11 cellular contexts compared by ENCODE assay signal in the genomic region with DNA sequence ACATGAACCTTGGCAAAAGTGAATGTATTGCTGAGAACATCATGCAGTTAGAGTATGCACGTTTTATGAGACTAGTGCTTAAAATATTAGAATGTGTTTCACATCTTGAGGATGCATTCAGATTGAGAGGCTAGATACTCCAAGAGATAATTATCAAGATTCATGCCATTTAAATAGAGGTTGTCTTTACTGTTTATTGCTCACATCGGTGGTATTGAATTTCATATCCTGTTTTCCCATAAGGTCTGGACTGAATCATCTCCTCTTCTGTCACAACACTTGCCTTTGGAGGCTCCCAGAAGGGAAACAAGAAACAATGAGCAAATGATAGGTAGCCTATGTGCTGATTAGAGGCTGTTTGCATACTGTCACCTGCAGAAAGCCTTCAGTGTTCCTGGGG.
DNase-seq lines count a peak whose midpoint lies in the region; ATAC-seq, FAIRE-seq and TF ChIP-seq lines count a peak whose summit lies in the region.
"Had no signal": no experiment of that assay in that cellular context is flagged by ENCODE, and none has a peak within 500 bp of the region (broad histone marks: within the 10 kb centered on the region; RNA-seq: fewer than 3 reads in every experiment).

No MANE protein-coding gene starts in this region.

- peaks cover 10% of the 10 kb centered on the region for H3K4me1 ChIP-seq in foreskin keratinocyte

- peak; percentile 16 for FAIRE-seq in HTR-8/SVneo (lab: Jason Lieb, UNC)

- TF ChIP-seq CTCF in RWPE1 (conservative IDR thresholded peaks at IDR 0.05; ENCODE audit: low read depth) = no peak
- no peak for TF ChIP-seq CTCF in foreskin keratinocyte (conservative IDR thresholded peaks at IDR 0.05)
- no peak for TF ChIP-seq CTCF in GM10248 (IDR thresholded peaks at IDR 0.05; ENCODE audit: control extremely low read depth, extremely low read depth, low read depth, missing control alignments)

- H3K27ac ChIP-seq in RWPE1 (no peak overlapping the region), foreskin keratinocyte (no peak overlapping the region)
- H3K27ac ChIP-seq: tibial artery had no signal

- ATAC-seq in foreskin keratinocyte = peak; percentile 78

- intact Hi-C loops in head of caudate nucleus (cut with DNase I) = no loop called here

- H3K27me3 ChIP-seq in foreskin keratinocyte = no peaks in the 10 kb centered on the region
- H3K27me3 ChIP-seq: tibial artery had no signal

- CTCF ChIA-PET in RWPE1 (lab: Yijun Ruan, JAX) (no interaction called here), GM10248 (lab: Yijun Ruan, JAX) (interaction anchor here (0.9 to 6.2 kb wide), 3 partner anchors 10 to 29 kb away, joined by 3 to 56 read pairs (median 3); no protein-coding TSS in a partner anchor)

- POLR2A ChIA-PET in RWPE1 (lab: Yijun Ruan, JAX; ENCODE audit: low non-redundant PET) (no interaction called here), GM10248 (lab: Yijun Ruan, JAX) (no interaction called here)

- DNase-seq in COLO668 (lab: John Stamatoyannopoulos, UW; ENCODE audit: unreplicated experiment) (peak; percentile 22), HTR-8/SVneo (ENCODE audit: insufficient read length, low spot score) (peak; percentile 63), RWPE1 (ENCODE audit: low spot score) (peak; percentile 41), foreskin keratinocyte (peak; percentile 54 to 73), GM10248 (ENCODE audit: extremely low spot score) (no peak), head of caudate nucleus (no peak), GF-D8 (lab: John Stamatoyannopoulos, UW) (no peak)
- no peak for DNase-seq in activated CD4-positive, alpha-beta T cell treated with anti-CD3 and anti-CD28 coated beads, Interleukin-2, amount 50 U/mL, for 1 hour
- DNase-seq: activated CD8-positive, alpha-beta memory T cell treated with anti-CD3 and anti-CD28 coated beads for 24 hours; NK-92 treated with Interleukin-12 subunit alpha and Interleukin-12 subunit beta, amount 100 ng/mL, for 24 hours; tibial artery had no signal

Comparison
In these comparisons a context has a peak if more than half of its experiments do, and no peak if none do; other contexts are left out.
1. DNase-seq: peak in COLO668 (single experiment), HTR-8/SVneo (single experiment), RWPE1 (single experiment) and foreskin keratinocyte (2 of 2); none in GM10248 (single experiment), head of caudate nucleus (0 of 42), activated CD4-positive, alpha-beta T cell treated with anti-CD3 and anti-CD28 coated beads, Interleukin-2, amount 50 U/mL, for 1 hour (single experiment) and GF-D8 (single experiment).